Comparison of ENCODE assay signal across 17 cellular contexts in the genomic region with DNA sequence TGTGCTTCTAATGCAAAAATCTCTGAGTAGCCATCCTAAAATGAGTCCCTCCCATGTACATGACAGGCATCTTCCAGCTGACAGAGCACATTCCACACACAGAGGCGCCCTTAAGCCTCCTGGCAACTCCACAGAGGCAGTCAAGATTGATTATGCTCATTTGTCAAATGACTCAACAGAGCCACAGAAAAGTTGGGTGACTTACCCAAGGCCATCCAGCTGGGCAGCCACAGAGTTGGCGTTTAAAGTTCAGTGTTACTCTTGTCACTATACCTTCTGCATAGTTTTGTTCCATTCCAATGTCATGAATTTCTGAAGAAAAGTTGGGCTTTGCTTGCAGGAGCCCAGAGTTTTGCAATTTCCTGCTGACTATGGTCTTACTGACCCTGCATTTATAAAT.
DNase-seq lines count a peak whose midpoint lies in the region; ATAC-seq and TF ChIP-seq lines count a peak whose summit lies in the region.
"Had no signal": no experiment of that assay in that cellular context is flagged by ENCODE, and none has a peak within 500 bp of the region (broad histone marks: within the 10 kb centered on the region; RNA-seq: fewer than 3 reads in every experiment).

No MANE protein-coding gene starts in this region.

- no peak for ATAC-seq in GM18870 (IDR thresholded peaks at IDR 0.05; ENCODE audit: unreplicated experiment)
- ATAC-seq: activated CD4-positive, alpha-beta T cell treated with anti-CD3 and anti-CD28 coated beads for 36 hours had no signal

- H3K4me3 ChIP-seq in fibroblast of mammary gland (ENCODE audit: control insufficient read depth, low read depth, low read length) (no peak overlapping the region), retinal pigment epithelial cell (ENCODE audit: low read length) (no peak overlapping the region)
- H3K4me3 ChIP-seq: BLaER1 had no signal

- DNase-seq in GM04503 (ENCODE audit: low read depth): peak; percentile 78
- DNase-seq in RPMI7951 (ENCODE audit: low read depth): peak; percentile 45
- peak; percentile 59 for DNase-seq in fibroblast of mammary gland (ENCODE audit: low read depth)
- peak; percentile 45 for DNase-seq in retinal pigment epithelial cell (ENCODE audit: low read depth)
- no peak for DNase-seq in NCI-H2171 (lab: John Stamatoyannopoulos, UW)
- DNase-seq in glomerular visceral epithelial cell (ENCODE audit: extremely low spot score): no peak
- DNase-seq: activated CD4-positive, alpha-beta T cell treated with anti-CD3 and anti-CD28 coated beads for 36 hours; activated effector memory CD4-positive, alpha-beta T cell treated with anti-CD3 and anti-CD28 coated beads, Interleukin-2, amount 50 U/mL, for 16 hours; amygdala; DMS 273 treated with DMSO at 0.1 percent for 48 hours; KBM-7; NCI-H1417; NCI-H226; SHP77; stimulated activated CD4-positive, alpha-beta T cell treated with anti-CD3 and anti-CD28 coated beads, Interleukin-2, amount 100 ng/mL, for 48 hours had no signal

- no peak for TF ChIP-seq CTCF in fibroblast of mammary gland (conservative IDR thresholded peaks at IDR 0.05; ENCODE audit: control insufficient read depth, insufficient read depth, low read depth, low read length)
- TF ChIP-seq CTCF in retinal pigment epithelial cell (conservative IDR thresholded peaks at IDR 0.05; ENCODE audit: low read depth, low read length): no peak

Comparison
In these comparisons a context has a peak if more than half of its experiments do, and no peak if none do; other contexts are left out.
1. DNase-seq: peak in GM04503 (single experiment), RPMI7951 (single experiment), fibroblast of mammary gland (single experiment) and retinal pigment epithelial cell (single experiment); none in NCI-H2171 (single experiment) and glomerular visceral epithelial cell (single experiment).